In the genomic region with DNA sequence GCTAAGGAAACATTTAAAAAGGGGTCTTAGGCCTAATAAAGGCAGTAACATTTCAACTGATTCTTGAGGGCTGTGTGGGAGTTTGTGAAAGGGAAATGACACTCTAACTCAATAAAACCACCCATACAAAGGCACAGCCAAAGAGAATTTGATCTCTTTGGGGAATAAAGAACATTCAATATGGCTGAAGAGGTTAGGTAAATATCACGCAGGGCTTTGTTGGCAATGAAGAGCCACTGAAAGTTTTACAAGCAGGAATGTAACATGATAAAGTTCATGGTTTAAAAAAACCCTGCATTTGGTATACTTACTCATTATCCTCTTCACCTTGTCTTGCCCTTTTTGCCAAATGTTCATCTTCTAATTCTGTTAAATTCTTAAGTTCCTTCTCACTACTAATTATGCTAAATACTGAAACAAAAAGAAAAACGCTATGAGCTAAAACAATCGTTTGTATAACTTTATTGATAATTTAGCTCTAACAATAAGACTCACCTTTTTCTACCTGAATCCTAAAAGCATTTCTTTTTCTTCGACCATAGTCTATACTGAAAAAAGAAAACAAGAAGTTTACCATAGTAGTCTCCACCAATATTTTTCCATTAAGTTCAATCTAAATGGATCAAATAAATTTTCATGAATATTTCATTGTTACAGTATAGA, we compare ENCODE assay signal across 15 cellular contexts. TPM values are rescaled to one million over a fixed set of nuclear protein-coding genes. Genes with fewer than 3 reads are reported as not detected.
DNase-seq lines count a peak whose midpoint lies in the region; ATAC-seq and FAIRE-seq lines count a peak whose summit lies in the region.
"Had no signal": no experiment of that assay in that cellular context is flagged by ENCODE, and none has a peak within 500 bp of the region (broad histone marks: within the 10 kb centered on the region; RNA-seq: fewer than 3 reads in every experiment).

No MANE protein-coding gene starts in this region.

- ATAC-seq in left lobe of liver = peak; percentile 64
- ATAC-seq in GM19455 (IDR thresholded peaks at IDR 0.05; ENCODE audit: unreplicated experiment) = no peak

- no peak for FAIRE-seq in urothelium cell line (lab: Jason Lieb, UNC)

- H3K27me3 ChIP-seq in H7 (ENCODE audit: control insufficient read depth, insufficient read depth, low read length) = no peaks in the 10 kb centered on the region
- H3K27me3 ChIP-seq: right atrium auricular region, testis had no signal

- DNase-seq in DMS53 (lab: John Stamatoyannopoulos, UW) = peak; percentile 79
- peak; percentile 56 for DNase-seq in NCI-H1105 treated with DMSO at 0.1 percent for 48 hours (lab: John Stamatoyannopoulos, UW)
- peak; percentile 72 for DNase-seq in NCI-H510A treated with DMSO at 0.1 percent for 48 hours (lab: John Stamatoyannopoulos, UW)
- no peak for DNase-seq in left lobe of liver (ENCODE audit: low spot score)
- DNase-seq in urothelium cell line (ENCODE audit: low spot score) = no peak
- DNase-seq in DMS 273 (lab: John Stamatoyannopoulos, UW; ENCODE audit: unreplicated experiment) = no peak
- no peak for DNase-seq in H7
- DNase-seq: activated naive CD4-positive, alpha-beta T cell treated with anti-CD3 and anti-CD28 coated beads for 36 hours; erythroblast; NCI-H524 treated with DMSO at 0.1 percent for 48 hours; T-helper 1 cell; testis; WERI-Rb-1 had no signal

- no peaks in the 10 kb centered on the region; the same call in none of the 2 replicates for H3K36me3 ChIP-seq in H7 (replicated peaks; ENCODE audit: control insufficient read depth, insufficient read depth, low read length)
- H3K36me3 ChIP-seq: WERI-Rb-1 had no signal

- no peak overlapping the region for H3K4me3 ChIP-seq in H7 (ENCODE audit: insufficient read depth, low read depth, low read length)
- H3K4me3 ChIP-seq: right atrium auricular region, testis had no signal

RNA-seq across cellular contexts. Expression of a gene that starts 12.5 kb away (rescaled TPM):
- 8.0 TPM for total RNA-seq in left lobe of liver
- total RNA-seq in H7 (2014; rRNA removed; shearing (Covaris generic)) = 49.3 and 60.3 TPM in 2 replicates

RNA-seq across cellular contexts. Expression of a gene that starts 39.2 kb away (rescaled TPM):
- total RNA-seq in left lobe of liver = 14.9 TPM
- total RNA-seq in H7 (2014; rRNA removed; shearing (Covaris generic)) = 96.1 and 112 TPM in 2 replicates

Comparison
In these comparisons a context has a peak if more than half of its experiments do, and no peak if none do; other contexts are left out.
1. DNase-seq: peak in DMS53 (single experiment), NCI-H1105 treated with DMSO at 0.1 percent for 48 hours (single experiment) and NCI-H510A treated with DMSO at 0.1 percent for 48 hours (single experiment); none in left lobe of liver (single experiment), urothelium cell line (single experiment), DMS 273 (single experiment) and H7 (single experiment).